15 cellular contexts compared by ENCODE assay signal in genomic region chr4:2062808-2063524, GRCh38. TPM values are rescaled to one million over a fixed set of nuclear protein-coding genes. Genes with fewer than 3 reads are reported as not detected.
DNase-seq lines count a peak whose midpoint lies in the region; ATAC-seq and TF ChIP-seq lines count a peak whose summit lies in the region.
"Had no signal": no experiment of that assay in that cellular context is flagged by ENCODE, and none has a peak within 500 bp of the region (broad histone marks: within the 10 kb centered on the region; RNA-seq: fewer than 3 reads in every experiment).

No MANE protein-coding gene starts in this region.

- H3K27me3 ChIP-seq in layer of hippocampus (ENCODE audit: control insufficient read depth, insufficient read depth, low read length) (no peaks in the 10 kb centered on the region), spleen (replicated peaks in 1 of 7) (peaks cover 0 to 67% (median 33%) of the 10 kb centered on the region in 7 donors), gastrocnemius medialis (peaks cover 8 to 16% (median 10%) of the 10 kb centered on the region in 3 donors)

- H3K4me1 ChIP-seq in spleen: peaks cover 0 to 26% (median 18%) of the 10 kb centered on the region in 6 donors
- no peaks in the 10 kb centered on the region for H3K4me1 ChIP-seq in gastrocnemius medialis

- no peak overlapping the region for H3K4me3 ChIP-seq in spleen
- no peak overlapping the region for H3K4me3 ChIP-seq in gastrocnemius medialis
- H3K4me3 ChIP-seq: A549 had no signal

- H3K27ac ChIP-seq in layer of hippocampus (ENCODE audit: low read depth, low read length) (peak overlapping the region; percentile 46), spleen (no peak overlapping the region), gastrocnemius medialis (no peak overlapping the region)
- H3K27ac ChIP-seq: A549 had no signal

- WGBS in spleen, 5 donors: 66 to 82% (median 79%) methylated on average over 9 to 16 of the region's 16 CpGs

- intact Hi-C loops in spleen (cut with DNase I; ENCODE audit: low total_unique reads) (no loop called here), gastrocnemius medialis (cut with DNase I; ENCODE audit: low total_unique reads) (no loop called here)

- TF ChIP-seq CTCF in spleen (IDR thresholded peaks at IDR 0.05 in 8 of 11, conservative IDR thresholded peaks at IDR 0.05 in 3 of 11): no peak
- TF ChIP-seq CTCF in gastrocnemius medialis (IDR thresholded peaks at IDR 0.05 in 4 of 5, conservative IDR thresholded peaks at IDR 0.05 in 1 of 5): no peak

- peak; percentile 14 for DNase-seq in activated naive CD4-positive, alpha-beta T cell treated with anti-CD3 and anti-CD28 coated beads, Interleukin-2, amount 50 U/mL, for 16 hours
- no peak for DNase-seq in activated naive CD4-positive, alpha-beta T cell treated with Interleukin-2 at 50 U/mL for 16 hours
- DNase-seq in RPMI8226 (peak; percentile 32), spleen (peak; percentile 68), gastrocnemius medialis (no peak), ureter (ENCODE audit: low spot score) (no peak)
- DNase-seq: C1 segment of cervical spinal cord; NCI-H1930; NCI-H2171; NCI-H446; NK-92 treated with Interleukin-12 subunit alpha and Interleukin-12 subunit beta, amount 100 ng/mL, for 24 hours had no signal

- H3K36me3 ChIP-seq in spleen: no peaks in the 10 kb centered on the region
- no peaks in the 10 kb centered on the region for H3K36me3 ChIP-seq in gastrocnemius medialis

- no peak for ATAC-seq in gastrocnemius medialis

- in situ Hi-C loops in gastrocnemius medialis (cut with MboI; ENCODE audit: low sequenced_read_pairs in 4 of 4): no loop called here

- TF ChIP-seq POLR2A in spleen (IDR thresholded peaks at IDR 0.05) (no peak), gastrocnemius medialis (IDR thresholded peaks at IDR 0.05) (no peak)

- H3K9me3 ChIP-seq in spleen: no peaks in the 10 kb centered on the region
- no peaks in the 10 kb centered on the region for H3K9me3 ChIP-seq in gastrocnemius medialis
- H3K9me3 ChIP-seq: A549 had no signal

RNA-seq across cellular contexts. Expression of gene NAT8L, which starts 3.8 kb away (rescaled TPM):
- 1 to 10 TPM in 4 of 7 donors, under 1 TPM in 3; 0.50 to 3.1 (median 1.3) TPM for total RNA-seq in spleen
- polyA plus RNA-seq in spleen: under 1 TPM; 0.13 to 0.80 (median 0.29) TPM
- 1 to 10 TPM; 1.5 to 3.2 (median 1.8) TPM for total RNA-seq in gastrocnemius medialis
- 0.16 TPM for total RNA-seq in ureter
- total RNA-seq: OCI-LY7 had no signal
- polyA plus RNA-seq: IgD-negative memory B cell had no signal

RNA-seq across cellular contexts. Expression of gene NELFA, which starts 54.2 kb away (rescaled TPM):
- total RNA-seq in spleen: 10 to 100 TPM; 20.2 to 36.6 (median 31.5) TPM
- 10 to 100 TPM; 19.9 to 29.6 (median 20.1) TPM for polyA plus RNA-seq in spleen
- total RNA-seq in gastrocnemius medialis: 10 to 100 TPM in 3 of 4 donors, 1 to 10 TPM in 1; 8.1 to 21.1 (median 15.9) TPM
- total RNA-seq in ureter: 50.7 TPM

Comparison
In these comparisons a context has a peak if more than half of its experiments do, and no peak if none do; other contexts are left out.
1. DNase-seq: peak in activated naive CD4-positive, alpha-beta T cell treated with anti-CD3 and anti-CD28 coated beads, Interleukin-2, amount 50 U/mL, for 16 hours (single experiment), RPMI8226 (single experiment) and spleen (single experiment); none in activated naive CD4-positive, alpha-beta T cell treated with Interleukin-2 at 50 U/mL for 16 hours (single experiment), gastrocnemius medialis (0 of 2) and ureter (single experiment).